In the genomic region with DNA sequence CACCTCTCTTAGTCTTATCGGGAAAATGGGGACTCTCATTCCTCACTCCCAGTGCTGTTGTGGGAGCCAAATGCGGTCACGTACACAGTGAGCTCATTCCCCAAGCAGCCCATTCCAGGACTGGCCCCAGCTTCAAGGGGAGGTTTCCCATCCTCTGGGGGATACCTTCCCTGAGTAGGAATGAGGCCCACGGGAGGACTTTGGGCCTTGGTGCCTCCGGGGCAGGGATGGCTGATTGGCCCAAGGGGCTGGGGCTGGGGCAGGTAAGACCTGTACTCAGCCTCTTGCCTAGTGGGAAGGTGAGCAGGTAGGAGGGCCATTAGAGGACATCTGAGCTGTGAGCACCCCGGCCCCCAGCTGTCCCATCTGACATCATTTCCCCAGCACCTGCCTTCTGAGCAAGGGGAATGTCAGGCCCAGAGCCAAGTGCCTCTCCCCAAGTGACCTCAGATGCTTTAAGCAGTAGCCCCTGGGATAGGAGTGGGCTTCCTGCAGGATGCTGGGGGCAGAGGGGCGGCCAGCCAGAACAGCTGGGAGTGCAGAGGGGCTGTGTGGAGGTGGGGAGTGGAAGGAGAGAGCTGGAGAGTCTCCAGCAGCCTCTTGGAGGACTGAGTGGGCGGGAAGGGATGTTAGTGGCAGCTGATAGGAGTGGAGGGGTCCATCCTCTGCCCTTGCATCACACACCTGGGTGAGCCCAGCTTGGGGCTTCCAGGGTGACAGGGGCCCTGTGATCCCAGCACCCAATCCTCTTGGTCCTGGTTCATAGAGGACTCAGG, we compare ENCODE assay signal across 9 cellular contexts. TPM values are rescaled to one million over a fixed set of nuclear protein-coding genes. Genes with fewer than 3 reads are reported as not detected.
DNase-seq lines count a peak whose midpoint lies in the region; ATAC-seq, FAIRE-seq and TF ChIP-seq lines count a peak whose summit lies in the region.
"Had no signal": no experiment of that assay in that cellular context is flagged by ENCODE, and none has a peak within 500 bp of the region (broad histone marks: within the 10 kb centered on the region; RNA-seq: fewer than 3 reads in every experiment).

No MANE protein-coding gene starts in this region.

- H3K9me3 Mint-ChIP-seq in GM23338 = peaks cover 5% of the 10 kb centered on the region; the same call in 1 of the 3 replicates

- H3K9me2 ChIP-seq in GM23338 (ENCODE audit: insufficient read depth) = no peaks in the 10 kb centered on the region

- no peaks in the 10 kb centered on the region for H3K9me3 ChIP-seq in gastrocnemius medialis

- no peaks in the 10 kb centered on the region for H3F3A ChIP-seq in GM23338 (replicated peaks; ENCODE audit: low read depth)

- no peaks in the 10 kb centered on the region for H3K27me3 ChIP-seq in gastrocnemius medialis
- H3K27me3 ChIP-seq in foreskin keratinocyte = peaks cover 13% of the 10 kb centered on the region
- H3K27me3 ChIP-seq in GM23338 (ENCODE audit: insufficient read depth) = peaks cover 11% of the 10 kb centered on the region; the same call in 1 of the 2 replicates

- ATAC-seq in gastrocnemius medialis = no peak
- no peak for ATAC-seq in foreskin keratinocyte
- no peak for ATAC-seq in GM23338
- ATAC-seq in HG03521 (IDR thresholded peaks at IDR 0.05; ENCODE audit: unreplicated experiment) = no peak

- peaks cover 21 to 25% of the 10 kb centered on the region in 2 donors for H3K4me1 ChIP-seq in gastrocnemius medialis
- H3K4me1 ChIP-seq in foreskin keratinocyte = no peaks in the 10 kb centered on the region
- H3K4me1 ChIP-seq in GM23338 (ENCODE audit: insufficient read depth) = peaks cover 8% of the 10 kb centered on the region; the same call in 1 of the 2 replicates

- in situ Hi-C loops in gastrocnemius medialis (cut with MboI; ENCODE audit: low sequenced_read_pairs in 4 of 4) = loop anchor here (5.0 to 10.0 kb wide), 3 partner anchors 101 to 288 kb away; a partner anchor contains a TSS

- DNase-seq in GM12892 (ENCODE audit: insufficient read length) (peak; percentile 3), SHP77 treated with DMSO at 0.1 percent for 48 hours (lab: John Stamatoyannopoulos, UW) (peak; percentile 11), germinal center (ENCODE audit: low spot score) (peak; percentile 2), gastrocnemius medialis (peak in 1 of 2 donors; percentile 10), foreskin keratinocyte (no peak), GM23338 (ENCODE audit: low spot score) (no peak), NCI-H446 (lab: John Stamatoyannopoulos, UW) (no peak)
- DNase-seq: stimulated activated CD4-positive, alpha-beta T cell treated with anti-CD3 and anti-CD28 coated beads, Interleukin-2, amount 100 ng/mL, for 48 hours had no signal

- H3K4me1 Mint-ChIP-seq in GM23338 = peaks cover 19% of the 10 kb centered on the region

- peaks cover 36% of the 10 kb centered on the region for H3K27me3 Mint-ChIP-seq in GM23338 (ENCODE audit: insufficient read depth, low read depth, poor library complexity)

- H3K4me3 ChIP-seq in gastrocnemius medialis = no peak overlapping the region
- no peak overlapping the region for H3K4me3 ChIP-seq in GM23338

- H3K27ac Mint-ChIP-seq in GM23338 = no peak overlapping the region

- TF ChIP-seq POLR2A in GM12892 (IDR thresholded peaks at IDR 0.05; ENCODE audit: low read depth, low read length) (peak; percentile 3; the same call in 1 of the 2 replicates), gastrocnemius medialis (IDR thresholded peaks at IDR 0.05) (no peak)

- H4K20me1 ChIP-seq in GM23338 (replicated peaks; ENCODE audit: insufficient read depth) = no peaks in the 10 kb centered on the region

- no peak overlapping the region for H3K4me2 ChIP-seq in GM23338

- H3K36me3 ChIP-seq in gastrocnemius medialis = no peaks in the 10 kb centered on the region
- no peaks in the 10 kb centered on the region for H3K36me3 ChIP-seq in GM23338 (ENCODE audit: insufficient read depth)

- intact Hi-C loops in gastrocnemius medialis (cut with DNase I; ENCODE audit: low total_unique reads) = loop anchor here (5.0 kb wide), 1 partner anchor 483 kb away; no protein-coding TSS in a partner anchor

- TF ChIP-seq CTCF in gastrocnemius medialis (IDR thresholded peaks at IDR 0.05 in 4 of 5, conservative IDR thresholded peaks at IDR 0.05 in 1 of 5) (no peak), foreskin keratinocyte (conservative IDR thresholded peaks at IDR 0.05) (no peak), GM23338 (conservative IDR thresholded peaks at IDR 0.05; ENCODE audit: low read depth in 2 of 2) (no peak)

- no peaks in the 10 kb centered on the region for H3K36me3 Mint-ChIP-seq in GM23338 (ENCODE audit: low read depth)

- H3K4me3 Mint-ChIP-seq in GM23338 = no peak overlapping the region

- H3K27ac ChIP-seq in gastrocnemius medialis (peak overlapping the region in 3 of 4 donors; percentile 9 to 57 (median 38)), foreskin keratinocyte (no peak overlapping the region), GM23338 (ENCODE audit: low read depth) (no peak overlapping the region)

- FAIRE-seq in GM12892 (lab: Jason Lieb, UNC) = no peak

- H3K79me2 ChIP-seq in GM23338 (replicated peaks; ENCODE audit: insufficient read depth) = no peaks in the 10 kb centered on the region

- H2AFZ ChIP-seq in GM23338 = no peak overlapping the region

TF ChIP-seq in GM23338, 12 proteins besides CTCF, POLR2A, EP300 and RAD21:
- no peak for TF ChIP-seq STAT1 (IDR thresholded peaks at IDR 0.05; ENCODE audit: unreplicated experiment)
- no peak for TF ChIP-seq ZNF331 (CRISPR knock-in tag; IDR thresholded peaks at IDR 0.05; ENCODE audit: low read depth)
- no peak for TF ChIP-seq JUNB (IDR thresholded peaks at IDR 0.05; ENCODE audit: unreplicated experiment)
- TF ChIP-seq ZNF114 (CRISPR knock-in tag; IDR thresholded peaks at IDR 0.05) = no peak
- TF ChIP-seq CREB1 (CRISPR knock-in tag; IDR thresholded peaks at IDR 0.05; ENCODE audit: low read depth) = no peak

RNA-seq across cellular contexts. Expression of a gene that starts 58.4 kb away (rescaled TPM):
- polyA plus RNA-seq in GM12892 (2012; ENCODE audit: missing spikeins) = 109 TPM
- total RNA-seq in gastrocnemius medialis = 10 to 100 TPM in 3 of 4 donors, 1 to 10 TPM in 1; 4.5 to 17.5 (median 13.5) TPM
- total RNA-seq in foreskin keratinocyte = 91.8 and 97.5 TPM in 2 replicates
- 207 and 211 TPM in 2 replicates for polyA plus RNA-seq in foreskin keratinocyte
- 4.9 and 9.6 TPM in 2 replicates for total RNA-seq in GM23338 (2014; rRNA removed; shearing (Covaris generic))
- polyA plus RNA-seq in GM23338 (2016; fragmentation: Nextera tagmentation; extraction: Ambion mirVana) = 4.4 and 5.5 TPM in 2 replicates

Comparison
In these comparisons a context has a peak if more than half of its experiments do, and no peak if none do; other contexts are left out.
1. DNase-seq: peak in GM12892 (single experiment), SHP77 treated with DMSO at 0.1 percent for 48 hours (single experiment) and germinal center (single experiment); none in foreskin keratinocyte (0 of 2), GM23338 (single experiment) and NCI-H446 (0 of 2).
2. H3K27ac ChIP-seq: peak in gastrocnemius medialis (3 of 4); none in foreskin keratinocyte (single experiment) and GM23338 (single experiment).